Comparison of ENCODE assay signal across 13 cellular contexts in genomic region chr14:21261824-21262223, GRCh38. TPM values are rescaled to one million over a fixed set of nuclear protein-coding genes. Genes with fewer than 3 reads are reported as not detected.
DNase-seq lines count a peak whose midpoint lies in the region; ATAC-seq and TF ChIP-seq lines count a peak whose summit lies in the region.
"Had no signal": no experiment of that assay in that cellular context is flagged by ENCODE, and none has a peak within 500 bp of the region (broad histone marks: within the 10 kb centered on the region; RNA-seq: fewer than 3 reads in every experiment).

No MANE protein-coding gene starts in this region.

- peaks cover 63 to 80% of the 10 kb centered on the region in 2 donors for H3K36me3 Mint-ChIP-seq in CD4-positive, alpha-beta memory T cell
- H3K36me3 Mint-ChIP-seq in HFFc6 (ENCODE audit: low read depth) = peaks cover 73% of the 10 kb centered on the region
- peaks cover 100% of the 10 kb centered on the region for H3K36me3 Mint-ChIP-seq in activated T-helper 17 cell treated with anti-CD3 and anti-CD28 coated beads, Interleukin-2, amount 50 U/mL, for 72 hours (ENCODE audit: low read depth)
- peaks cover 42% of the 10 kb centered on the region for H3K36me3 Mint-ChIP-seq in neural crest cell (ENCODE audit: low read depth)

- H3K4me3 Mint-ChIP-seq in CD4-positive, alpha-beta memory T cell = peak overlapping the region in 6 of 8 donors; percentile 3 to 100 (median 59)
- H3K4me3 Mint-ChIP-seq in HFFc6 = peak overlapping the region; percentile 39
- H3K4me3 Mint-ChIP-seq in activated T-helper 17 cell treated with anti-CD3 and anti-CD28 coated beads, Interleukin-2, amount 50 U/mL, for 72 hours = peak overlapping the region; percentile 94
- H3K4me3 Mint-ChIP-seq in neural crest cell = peak overlapping the region; percentile 79

- no peak overlapping the region for H3K4me3 ChIP-seq in CD4-positive, alpha-beta memory T cell (ENCODE audit: low read length in 2 of 2)

- peaks cover 95% of the 10 kb centered on the region for H3K4me1 ChIP-seq in CD4-positive, alpha-beta memory T cell (ENCODE audit: insufficient read depth, low read length)

- no peaks in the 10 kb centered on the region for H3K27me3 ChIP-seq in CD4-positive, alpha-beta memory T cell (ENCODE audit: insufficient read depth, low read length)

- H3K36me3 ChIP-seq in CD4-positive, alpha-beta memory T cell (ENCODE audit: insufficient read depth, low read length) = peaks cover 19% of the 10 kb centered on the region

- H3K9me3 Mint-ChIP-seq in CD4-positive, alpha-beta memory T cell = no peaks in the 10 kb centered on the region
- no peaks in the 10 kb centered on the region for H3K9me3 Mint-ChIP-seq in HFFc6
- H3K9me3 Mint-ChIP-seq in activated T-helper 17 cell treated with anti-CD3 and anti-CD28 coated beads, Interleukin-2, amount 50 U/mL, for 72 hours = no peaks in the 10 kb centered on the region
- H3K9me3 Mint-ChIP-seq in neural crest cell = no peaks in the 10 kb centered on the region

- ATAC-seq in activated T-helper 17 cell treated with anti-CD3 and anti-CD28 coated beads, Interleukin-2, amount 50 U/mL, for 72 hours (replicated peaks) = no peak
- no peak for ATAC-seq in GM21367 (IDR thresholded peaks at IDR 0.05; ENCODE audit: unreplicated experiment)
- ATAC-seq: left ventricle myocardium superior had no signal

- TF ChIP-seq CTCF in HFFc6 (IDR thresholded peaks at IDR 0.05) (no peak), neural crest cell (conservative IDR thresholded peaks at IDR 0.05) (no peak)

- no peaks in the 10 kb centered on the region for H3K9me3 ChIP-seq in CD4-positive, alpha-beta memory T cell (ENCODE audit: control insufficient read depth in 1 of 2, low read length in 2 of 2)

- CTCF ChIA-PET in CD4-positive, alpha-beta memory T cell (lab: Charles Lee; ENCODE audit: partially characterized antibody) = interaction anchor here (1.3 to 2.7 kb wide), 3 partner anchors 15 to 30 kb away, joined by 3 to 6 read pairs (median 4); no protein-coding TSS in a partner anchor

- no peaks in the 10 kb centered on the region for H3K27me3 Mint-ChIP-seq in CD4-positive, alpha-beta memory T cell
- H3K27me3 Mint-ChIP-seq in HFFc6 (ENCODE audit: insufficient read depth) = no peaks in the 10 kb centered on the region
- H3K27me3 Mint-ChIP-seq in activated T-helper 17 cell treated with anti-CD3 and anti-CD28 coated beads, Interleukin-2, amount 50 U/mL, for 72 hours = no peaks in the 10 kb centered on the region
- H3K27me3 Mint-ChIP-seq in neural crest cell (ENCODE audit: low read depth) = no peaks in the 10 kb centered on the region

- H3K27ac ChIP-seq in CD4-positive, alpha-beta memory T cell (ENCODE audit: low read depth, low read length) = no peak overlapping the region

- peaks cover 69 to 94% (median 83%) of the 10 kb centered on the region in 4 donors for H3K4me1 Mint-ChIP-seq in CD4-positive, alpha-beta memory T cell
- H3K4me1 Mint-ChIP-seq in HFFc6 (ENCODE audit: low read depth) (peaks cover 86% of the 10 kb centered on the region), neural crest cell (peaks cover 75% of the 10 kb centered on the region)
- peaks cover 61% of the 10 kb centered on the region for H3K4me1 Mint-ChIP-seq in activated T-helper 17 cell treated with anti-CD3 and anti-CD28 coated beads, Interleukin-2, amount 50 U/mL, for 72 hours

- intact Hi-C loops in CD4-positive, alpha-beta memory T cell (cut with micrococcal nuclease) = loop anchor here (10.0 kb wide), 2 partner anchors 47 to 797 kb away; partner anchors contain the start of genes PIP4P1 and PNP

- DNase-seq in CD4-positive, alpha-beta memory T cell = no peak
- DNase-seq in HFFc6 (no peak), neural crest cell (ENCODE audit: low read depth, low spot score) (no peak), NCI-H187 (lab: John Stamatoyannopoulos, UW) (no peak), KBM-7 (no peak)
- DNase-seq: activated naive CD4-positive, alpha-beta T cell treated with anti-CD3 and anti-CD28 coated beads, Interleukin-2, amount 50 U/mL, for 16 hours; hypothalamus; left ventricle myocardium superior; NCI-H1048; NCI-H2227 treated with DMSO at 0.1 percent for 48 hours; SW 1271 had no signal

- H3K27ac Mint-ChIP-seq in CD4-positive, alpha-beta memory T cell = peak overlapping the region in 4 of 7 donors; percentile 30 to 96 (median 80)
- peak overlapping the region; percentile 72 for H3K27ac Mint-ChIP-seq in HFFc6
- peak overlapping the region; percentile 85 for H3K27ac Mint-ChIP-seq in activated T-helper 17 cell treated with anti-CD3 and anti-CD28 coated beads, Interleukin-2, amount 50 U/mL, for 72 hours
- no peak overlapping the region for H3K27ac Mint-ChIP-seq in neural crest cell (ENCODE audit: unreplicated experiment)

- in situ Hi-C loops in KBM-7 (cut with MboI; ENCODE audit: low pct_unique_long_range_greater_than_20kb, low sequenced_read_pairs) = no loop called here

- POLR2A ChIA-PET in CD4-positive, alpha-beta memory T cell (lab: Charles Lee; ENCODE audit: partially characterized antibody) = interaction anchor here (1.2 to 7.8 kb wide), 5 partner anchors 7 to 121 kb away, joined by 3 to 85 read pairs (median 4); no protein-coding TSS in a partner anchor

RNA-seq across cellular contexts. Expression of gene HNRNPC, which starts 7.4 kb away (rescaled TPM):
- 100 to 1,000 TPM; 538 to 539 TPM for total RNA-seq in CD4-positive, alpha-beta memory T cell
- polyA plus RNA-seq in CD4-positive, alpha-beta memory T cell = 1,000 to 10,000 TPM in 1 of 2 donors, 100 to 1,000 TPM in 1; 705 to 1,178 TPM
- 100 to 1,000 TPM; 528 to 684 (median 604) TPM for total RNA-seq in HFFc6 (2021; fragmentation: NEBNext Ultra II Directional; extraction: Animal tissue kit (Norgen Biotek cat#: 25700))
- total RNA-seq in activated T-helper 17 cell treated with anti-CD3 and anti-CD28 coated beads, Interleukin-2, amount 50 U/mL, for 72 hours = 100 to 1,000 TPM; 720 to 984 TPM
- 993 and 1,012 TPM in 2 replicates for total RNA-seq in neural crest cell

RNA-seq across cellular contexts. Expression of gene RPGRIP1, which starts 18.1 kb away (rescaled TPM):
- under 1 TPM in 1 of 2 experiments, not detected in 1; 0.47 TPM for total RNA-seq in CD4-positive, alpha-beta memory T cell
- not detected for polyA plus RNA-seq in CD4-positive, alpha-beta memory T cell
- not detected for total RNA-seq in HFFc6 (2021; fragmentation: NEBNext Ultra II Directional; extraction: Animal tissue kit (Norgen Biotek cat#: 25700))
- not detected for total RNA-seq in activated T-helper 17 cell treated with anti-CD3 and anti-CD28 coated beads, Interleukin-2, amount 50 U/mL, for 72 hours
- total RNA-seq in neural crest cell = not detected in 2 replicates

Comparison
In these comparisons a context has a peak if more than half of its experiments do, and no peak if none do; other contexts are left out.
1. H3K4me3 Mint-ChIP-seq: peak in every context shown above with its lines; median percentile 94 in activated T-helper 17 cell treated with anti-CD3 and anti-CD28 coated beads, Interleukin-2, amount 50 U/mL, for 72 hours; 79 in neural crest cell; 59 in CD4-positive, alpha-beta memory T cell; 39 in HFFc6.